1 cellular context compared by ENCODE assay signal in the genomic region with DNA sequence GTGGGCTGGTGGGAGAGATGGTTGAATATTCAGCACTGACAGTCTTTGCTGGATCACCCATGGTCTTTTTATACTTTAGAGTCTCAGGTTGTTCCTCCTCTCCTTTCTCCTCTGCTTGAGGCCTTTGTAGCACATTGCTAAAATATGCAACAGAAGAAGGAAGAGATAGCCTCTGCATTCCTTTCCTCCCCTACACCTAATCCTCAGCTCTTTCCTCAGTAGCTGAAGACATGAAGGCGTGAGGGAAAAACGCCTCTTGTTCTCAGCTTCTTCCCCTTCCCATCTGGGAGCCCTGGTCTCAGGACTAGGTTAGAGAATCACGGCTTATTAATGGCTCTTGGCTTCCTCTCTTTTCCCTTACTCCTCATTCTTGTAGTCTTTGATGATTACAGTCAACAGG.
TF ChIP-seq lines count a peak whose summit lies in the region.

No MANE protein-coding gene starts in this region.

TF ChIP-seq in WTC11, 78 proteins besides CTCF, POLR2A, EP300 and RAD21 (continued from another document):
- TF ChIP-seq, protein P1, sequence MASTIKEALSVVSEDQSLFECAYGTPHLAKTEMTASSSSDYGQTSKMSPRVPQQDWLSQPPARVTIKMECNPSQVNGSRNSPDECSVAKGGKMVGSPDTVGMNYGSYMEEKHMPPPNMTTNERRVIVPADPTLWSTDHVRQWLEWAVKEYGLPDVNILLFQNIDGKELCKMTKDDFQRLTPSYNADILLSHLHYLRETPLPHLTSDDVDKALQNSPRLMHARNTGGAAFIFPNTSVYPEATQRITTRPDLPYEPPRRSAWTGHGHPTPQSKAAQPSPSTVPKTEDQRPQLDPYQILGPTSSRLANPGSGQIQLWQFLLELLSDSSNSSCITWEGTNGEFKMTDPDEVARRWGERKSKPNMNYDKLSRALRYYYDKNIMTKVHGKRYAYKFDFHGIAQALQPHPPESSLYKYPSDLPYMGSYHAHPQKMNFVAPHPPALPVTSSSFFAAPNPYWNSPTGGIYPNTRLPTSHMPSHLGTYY (CRISPR knock-in tag; IDR thresholded peaks at IDR 0.05), result no peak
- TF ChIP-seq, protein P2, sequence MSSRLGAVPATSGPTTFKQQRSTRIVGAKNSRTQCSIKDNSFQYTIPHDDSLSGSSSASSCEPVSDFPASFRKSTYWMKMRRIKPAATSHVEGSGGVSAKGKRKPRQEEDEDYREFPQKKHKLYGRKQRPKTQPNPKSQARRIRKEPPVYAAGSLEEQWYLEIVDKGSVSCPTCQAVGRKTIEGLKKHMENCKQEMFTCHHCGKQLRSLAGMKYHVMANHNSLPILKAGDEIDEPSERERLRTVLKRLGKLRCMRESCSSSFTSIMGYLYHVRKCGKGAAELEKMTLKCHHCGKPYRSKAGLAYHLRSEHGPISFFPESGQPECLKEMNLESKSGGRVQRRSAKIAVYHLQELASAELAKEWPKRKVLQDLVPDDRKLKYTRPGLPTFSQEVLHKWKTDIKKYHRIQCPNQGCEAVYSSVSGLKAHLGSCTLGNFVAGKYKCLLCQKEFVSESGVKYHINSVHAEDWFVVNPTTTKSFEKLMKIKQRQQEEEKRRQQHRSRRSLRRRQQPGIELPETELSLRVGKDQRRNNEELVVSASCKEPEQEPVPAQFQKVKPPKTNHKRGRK (CRISPR knock-in tag; IDR thresholded peaks at IDR 0.05; ENCODE audit: borderline replicate concordance), result no peak
